7 cellular contexts compared by ENCODE assay signal in genomic region chr17:11940904-11941303, GRCh38.
"Had no signal": no experiment of that assay in that cellular context is flagged by ENCODE, and none has a peak within 500 bp of the region (broad histone marks: within the 10 kb centered on the region; RNA-seq: fewer than 3 reads in every experiment).

No MANE protein-coding gene starts in this region.

- H3K9me3 ChIP-seq: HAP-1 had no signal

- H3K4me1 ChIP-seq: HAP-1 had no signal

- DNase-seq: GM23248, GOT3, H7, HFFc6, KBM-7 had no signal

- H3K9ac ChIP-seq: GM23248 had no signal

- H3K27ac ChIP-seq: GM23248, HL-60 had no signal

- H3K4me3 ChIP-seq: GM23248, HAP-1 had no signal

- H2AFZ ChIP-seq: GM23248 had no signal

- H3K36me3 ChIP-seq: HAP-1 had no signal
